24 cellular contexts compared by ENCODE assay signal in genomic region chr2:128666596-128666995, GRCh38.
"Had no signal": no experiment of that assay in that cellular context is flagged by ENCODE, and none has a peak within 500 bp of the region (broad histone marks: within the 10 kb centered on the region; RNA-seq: fewer than 3 reads in every experiment).

No MANE protein-coding gene starts in this region.

- H3K4me3 ChIP-seq: dorsolateral prefrontal cortex, left lung, ovary, psoas muscle, skin epidermis, suprapubic skin, transverse colon, upper lobe of right lung, vagina had no signal

- H3K4me1 ChIP-seq: left lung, psoas muscle, suprapubic skin, transverse colon, upper lobe of right lung, vagina had no signal

- H3K27ac ChIP-seq: dorsolateral prefrontal cortex, left lung, ovary, psoas muscle, skin epidermis, suprapubic skin, transverse colon, upper lobe of right lung, vagina had no signal

- DNase-seq: dorsolateral prefrontal cortex; effector CD4-positive, alpha-beta T cell; kidney; left lung; mesenchymal stem cell; naive thymus-derived CD8-positive, alpha-beta T cell; nephron progenitor cell; occipital lobe; ovary; posterior cingulate gyrus; psoas muscle; right cardiac atrium; stimulated activated CD4-positive, alpha-beta T cell treated with anti-CD3 and anti-CD28 coated beads, Interleukin-15, amount 100 ng/mL, for 24 hours; stimulated activated CD4-positive, alpha-beta T cell treated with anti-CD3 and anti-CD28 coated beads, Interleukin-2, amount 100 ng/mL, for 48 hours; stimulated activated CD8-positive, alpha-beta memory T cell treated with anti-CD3 and anti-CD28 coated beads, Interleukin-4, amount 100 ng/mL, for 48 hours; stimulated activated naive CD4-positive, alpha-beta T cell; stimulated activated naive CD8-positive, alpha-beta T cell treated with anti-CD3 and anti-CD28 coated beads, Interleukin-15, amount 100 ng/mL, for 72 hours; transverse colon; upper lobe of right lung had no signal

- ATAC-seq: left lung; naive thymus-derived CD8-positive, alpha-beta T cell; psoas muscle; right cardiac atrium; stimulated activated naive CD8-positive, alpha-beta T cell treated with anti-CD3 and anti-CD28 coated beads, Interleukin-15, amount 100 ng/mL, for 72 hours; upper lobe of right lung had no signal

- H3K27me3 ChIP-seq: left lung, ovary, transverse colon, upper lobe of right lung, vagina had no signal

- H3K9me3 ChIP-seq: left lung, ovary, psoas muscle, suprapubic skin, transverse colon, upper lobe of right lung, vagina had no signal

- H3K36me3 ChIP-seq: left lung, ovary, suprapubic skin, transverse colon, upper lobe of right lung, vagina had no signal

- FAIRE-seq: colon, frontal cortex, kidney had no signal
